Comparison of ENCODE assay signal across 8 cellular contexts in genomic region chr14:21191809-21192446, GRCh38.
DNase-seq lines count a peak whose midpoint lies in the region; ATAC-seq and TF ChIP-seq lines count a peak whose summit lies in the region.

No MANE protein-coding gene starts in this region.

- H3K4me3 ChIP-seq in GM12875 (ENCODE audit: low read depth, low read length) (peak overlapping the region; percentile 26), WI38 (ENCODE audit: low read depth, low read length) (peak overlapping the region; percentile 38)

- peak; percentile 96 for ATAC-seq in HG02798 (IDR thresholded peaks at IDR 0.05; ENCODE audit: poor library complexity, unreplicated experiment)
- no peak for ATAC-seq in HG03457 (IDR thresholded peaks at IDR 0.05; ENCODE audit: unreplicated experiment)

- no peak for TF ChIP-seq CTCF in GM12875 (IDR thresholded peaks at IDR 0.05; ENCODE audit: borderline replicate concordance, insufficient read depth, low read depth, low read length)
- TF ChIP-seq CTCF in WI38 (IDR thresholded peaks at IDR 0.05; ENCODE audit: low read depth, low read length) = no peak

- DNase-seq in NCI-H187 treated with DMSO at 0.1 percent for 48 hours (lab: John Stamatoyannopoulos, UW) (peak; percentile 67), caudate nucleus (lab: John Stamatoyannopoulos, UW) (peak in 53 of 61 donors; percentile 2 to 72 (median 37)), left kidney (ENCODE audit: low read depth, low spot score) (peak; percentile 89)
- peak; percentile 64 for DNase-seq in stimulated activated CD4-positive, alpha-beta T cell treated with anti-CD3 and anti-CD28 coated beads, Interleukin-4, amount 100 ng/mL, for 1 hour

- H3K27ac ChIP-seq in caudate nucleus (ENCODE audit: low read depth, low read length) = no peak overlapping the region

Comparison
In these comparisons a context has a peak if more than half of its experiments do, and no peak if none do; other contexts are left out.
1. DNase-seq: peak in every context shown above with its lines; median percentile 89 in left kidney; 67 in NCI-H187 treated with DMSO at 0.1 percent for 48 hours; 64 in stimulated activated CD4-positive, alpha-beta T cell treated with anti-CD3 and anti-CD28 coated beads, Interleukin-4, amount 100 ng/mL, for 1 hour; 37 in caudate nucleus.